Comparison of ENCODE assay signal across 22 cellular contexts in the genomic region with DNA sequence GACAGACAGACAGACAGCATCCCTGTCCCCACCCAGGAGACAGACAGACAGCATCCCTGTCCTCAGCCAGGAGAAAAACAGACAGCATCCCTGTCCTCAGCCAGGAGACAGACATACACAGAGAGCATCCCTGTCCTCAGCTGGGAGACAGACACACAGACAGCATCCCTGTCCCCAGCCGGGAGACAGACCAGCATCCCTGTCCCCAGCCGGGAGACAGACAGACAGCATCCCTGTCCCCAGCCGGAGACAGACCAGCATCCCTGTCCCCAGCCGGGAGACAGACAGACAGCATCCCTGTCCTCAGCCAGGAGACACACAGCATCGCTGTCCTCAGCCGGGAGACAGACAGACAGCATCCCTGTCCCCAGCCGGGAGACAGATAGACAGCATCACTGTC. TPM values are rescaled to one million over a fixed set of nuclear protein-coding genes. Genes with fewer than 3 reads are reported as not detected.
"Had no signal": no experiment of that assay in that cellular context is flagged by ENCODE, and none has a peak within 500 bp of the region (broad histone marks: within the 10 kb centered on the region; RNA-seq: fewer than 3 reads in every experiment).

No MANE protein-coding gene starts in this region.

RNA-seq across cellular contexts. Expression of a gene that starts 10.8 kb away (rescaled TPM):
- total RNA-seq: lung microvascular endothelial cell; naive thymus-derived CD8-positive, alpha-beta T cell; occipital lobe; osteocyte; pulmonary artery endothelial cell; suprapubic skin; thoracic aorta had no signal

RNA-seq across cellular contexts. Expression of a gene that starts 17.1 kb away (rescaled TPM):
- total RNA-seq: heart right ventricle, left colon, left lung, lower leg skin, lung microvascular endothelial cell, neural crest cell, occipital lobe, osteocyte, progenitor cell of endocrine pancreas, pulmonary artery endothelial cell, renal cortical epithelial cell, right atrium auricular region, sciatic nerve, subcutaneous adipose tissue, suprapubic skin, thoracic aorta, upper lobe of right lung had no signal

RNA-seq across cellular contexts. Expression of a gene that starts 24.0 kb away (rescaled TPM):
- total RNA-seq: hepatocyte; left colon; left lung; lower leg skin; lung microvascular endothelial cell; mucosa of gallbladder; naive thymus-derived CD8-positive, alpha-beta T cell; neural crest cell; occipital lobe; osteocyte; pulmonary artery endothelial cell; renal cortical epithelial cell; right atrium auricular region; sciatic nerve; spleen; subcutaneous adipose tissue; suprapubic skin; thoracic aorta; upper lobe of right lung had no signal
- polyA plus RNA-seq: heart right ventricle; hepatocyte; naive thymus-derived CD8-positive, alpha-beta T cell; small intestine; spleen had no signal
